Comparison of ENCODE assay signal across 12 cellular contexts in genomic region chr7:2734084-2734601, GRCh38. TPM values are rescaled to one million over a fixed set of nuclear protein-coding genes. Genes with fewer than 3 reads are reported as not detected.
DNase-seq lines count a peak whose midpoint lies in the region; ATAC-seq, FAIRE-seq and TF ChIP-seq lines count a peak whose summit lies in the region.
"Had no signal": no experiment of that assay in that cellular context is flagged by ENCODE, and none has a peak within 500 bp of the region (broad histone marks: within the 10 kb centered on the region; RNA-seq: fewer than 3 reads in every experiment).

No MANE protein-coding gene starts in this region.

- no peaks in the 10 kb centered on the region for H3K27me3 ChIP-seq in heart left ventricle
- H3K27me3 ChIP-seq in naive thymus-derived CD4-positive, alpha-beta T cell (ENCODE audit: control insufficient read depth in 2 of 2, insufficient read depth in 2 of 2, low read length in 2 of 2): no peaks in the 10 kb centered on the region

- POLR2A ChIA-PET in naive thymus-derived CD4-positive, alpha-beta T cell (lab: Charles Lee): interaction anchor here (0.9 kb wide), 1 partner anchor 9 kb away, joined by 3 read pairs; no protein-coding TSS in a partner anchor

- peak overlapping the region; percentile 4 for H3K4me3 Mint-ChIP-seq in activated naive CD8-positive, alpha-beta T cell treated with anti-CD3 and anti-CD28 coated beads, Interleukin-2, amount 50 U/mL, for 24 hours
- H3K4me3 Mint-ChIP-seq in naive thymus-derived CD4-positive, alpha-beta T cell: peak overlapping the region in 4 of 10 donors; percentile 35 to 60 (median 55)

- peaks cover 0 to 10% (median 0%) of the 10 kb centered on the region in 12 donors for H3K9me3 ChIP-seq in heart left ventricle
- no peaks in the 10 kb centered on the region for H3K9me3 ChIP-seq in naive thymus-derived CD4-positive, alpha-beta T cell (ENCODE audit: control insufficient read depth in 2 of 3, low read length in 3 of 3)
- H3K9me3 ChIP-seq: SK-N-SH had no signal

- FAIRE-seq in urothelium cell line (lab: Jason Lieb, UNC): peak; percentile 17
- FAIRE-seq: small intestine had no signal

- peaks cover 0 to 27% (median 21%) of the 10 kb centered on the region in 9 donors for H3K36me3 ChIP-seq in heart left ventricle
- peaks cover 0 to 24% (median 0%) of the 10 kb centered on the region in 3 experiments for H3K36me3 ChIP-seq in naive thymus-derived CD4-positive, alpha-beta T cell (ENCODE audit: control insufficient read depth in 2 of 3, insufficient read depth in 3 of 3, low read length in 3 of 3)

- H3K4me1 Mint-ChIP-seq in activated naive CD8-positive, alpha-beta T cell treated with anti-CD3 and anti-CD28 coated beads, Interleukin-2, amount 50 U/mL, for 24 hours: peaks cover 41% of the 10 kb centered on the region
- peaks cover 26 to 43% (median 28%) of the 10 kb centered on the region in 7 donors for H3K4me1 Mint-ChIP-seq in naive thymus-derived CD4-positive, alpha-beta T cell

- no peak for TF ChIP-seq POLR2A in heart left ventricle (IDR thresholded peaks at IDR 0.05)

- no peaks in the 10 kb centered on the region for H3K9me3 Mint-ChIP-seq in activated naive CD8-positive, alpha-beta T cell treated with anti-CD3 and anti-CD28 coated beads, Interleukin-2, amount 50 U/mL, for 24 hours
- H3K9me3 Mint-ChIP-seq in naive thymus-derived CD4-positive, alpha-beta T cell: no peaks in the 10 kb centered on the region

- H3K27ac Mint-ChIP-seq in activated naive CD8-positive, alpha-beta T cell treated with anti-CD3 and anti-CD28 coated beads, Interleukin-2, amount 50 U/mL, for 24 hours: peak overlapping the region; percentile 57
- peak overlapping the region in 4 of 9 donors; percentile 5 to 62 (median 18) for H3K27ac Mint-ChIP-seq in naive thymus-derived CD4-positive, alpha-beta T cell

- peak overlapping the region in 11 of 12 donors; percentile 28 to 79 (median 73) for H3K27ac ChIP-seq in heart left ventricle
- H3K27ac ChIP-seq in naive thymus-derived CD4-positive, alpha-beta T cell (ENCODE audit: low read depth, low read length): no peak overlapping the region

- H3K4me1 ChIP-seq in heart left ventricle: peaks cover 6 to 76% (median 44%) of the 10 kb centered on the region in 12 donors
- peaks cover 0 to 10% of the 10 kb centered on the region in 2 donors for H3K4me1 ChIP-seq in naive thymus-derived CD4-positive, alpha-beta T cell (ENCODE audit: control insufficient read depth in 2 of 2, insufficient read depth in 2 of 2, low read length in 2 of 2)

- H3K4me3 ChIP-seq in heart left ventricle: peak overlapping the region in 1 of 12 donors; percentile 33
- H3K4me3 ChIP-seq in naive thymus-derived CD4-positive, alpha-beta T cell (ENCODE audit: low read length): no peak overlapping the region

- CTCF ChIA-PET in naive thymus-derived CD4-positive, alpha-beta T cell (lab: Charles Lee): no interaction called here

- 88 to 96% (median 91%) methylated on average over 24 of the region's 24 CpGs for WGBS in heart left ventricle, 4 donors

- DNase-seq in heart left ventricle (peak in 1 of 5 donors; percentile 14), Right ventricle myocardium superior (no peak), urothelium cell line (ENCODE audit: low spot score) (no peak), GOT3 (lab: John Stamatoyannopoulos, UW) (no peak)
- no peak for DNase-seq in activated naive CD8-positive, alpha-beta T cell treated with anti-CD3 and anti-CD28 coated beads, Interleukin-2, amount 50 U/mL, for 24 hours
- no peak for DNase-seq in naive thymus-derived CD4-positive, alpha-beta T cell
- DNase-seq in stimulated activated naive CD4-positive, alpha-beta T cell treated with Interleukin-2 at 50 U/mL for 16 hours (lab: John Stamatoyannopoulos, UW): no peak
- DNase-seq: activated CD4-positive, alpha-beta T cell treated with anti-CD3 and anti-CD28 coated beads for 48 hours; central memory CD4-positive, alpha-beta T cell; SK-N-SH; small intestine had no signal

- peak in 1 of 4 donors; percentile 0 for ATAC-seq in heart left ventricle
- no peak for ATAC-seq in Right ventricle myocardium superior (ENCODE audit: poor library complexity)
- ATAC-seq in activated naive CD8-positive, alpha-beta T cell treated with anti-CD3 and anti-CD28 coated beads, Interleukin-2, amount 50 U/mL, for 24 hours: no peak
- ATAC-seq in naive thymus-derived CD4-positive, alpha-beta T cell: peak; percentile 4
- no peak for ATAC-seq in GM19328 (IDR thresholded peaks at IDR 0.05; ENCODE audit: unreplicated experiment)

- TF ChIP-seq CTCF in heart left ventricle (IDR thresholded peaks at IDR 0.05): no peak

- intact Hi-C loops in heart left ventricle (cut with DNase I): loop anchor here in 5 of 10 donors (5.0 to 10.0 kb wide), 3 partner anchors 71 to 111 kb away; partner anchors contain the start of gene GNA12 (in 4 of the 5)
- intact Hi-C loops in Right ventricle myocardium superior (cut with DNase I): loop anchor here (5.0 kb wide), 1 partner anchor 103 kb away; no protein-coding TSS in a partner anchor
- intact Hi-C loops in naive thymus-derived CD4-positive, alpha-beta T cell (cut with micrococcal nuclease): no loop called here

- H3K27me3 Mint-ChIP-seq in activated naive CD8-positive, alpha-beta T cell treated with anti-CD3 and anti-CD28 coated beads, Interleukin-2, amount 50 U/mL, for 24 hours: no peaks in the 10 kb centered on the region
- no peaks in the 10 kb centered on the region for H3K27me3 Mint-ChIP-seq in naive thymus-derived CD4-positive, alpha-beta T cell

- peaks cover 7% of the 10 kb centered on the region for H3K36me3 Mint-ChIP-seq in activated naive CD8-positive, alpha-beta T cell treated with anti-CD3 and anti-CD28 coated beads, Interleukin-2, amount 50 U/mL, for 24 hours (ENCODE audit: low read depth)
- H3K36me3 Mint-ChIP-seq in naive thymus-derived CD4-positive, alpha-beta T cell: peaks cover 0 to 50% (median 24%) of the 10 kb centered on the region in 5 donors

RNA-seq across cellular contexts. Expression of gene AMZ1, which starts 46.1 kb away (rescaled TPM):
- total RNA-seq in heart left ventricle (under 1 TPM in 3 of 9 donors, not detected in 6; 0.05 to 0.48 (median 0.10) TPM), Right ventricle myocardium superior (0.08 TPM)
- polyA plus RNA-seq in heart left ventricle: under 1 TPM; 0.01 to 0.04 TPM
- total RNA-seq in naive thymus-derived CD4-positive, alpha-beta T cell: 1 to 10 TPM in 1 of 5 experiments, under 1 TPM in 4; 0.07 to 2.4 (median 0.80) TPM
- polyA plus RNA-seq in naive thymus-derived CD4-positive, alpha-beta T cell: under 1 TPM; 0.07 to 0.13 TPM
